In genomic region chr13:25301347-25302113, GRCh38 we compare ENCODE assay signal across 1 cellular context.
TF ChIP-seq lines count a peak whose summit lies in the region.

A gene with protein sequence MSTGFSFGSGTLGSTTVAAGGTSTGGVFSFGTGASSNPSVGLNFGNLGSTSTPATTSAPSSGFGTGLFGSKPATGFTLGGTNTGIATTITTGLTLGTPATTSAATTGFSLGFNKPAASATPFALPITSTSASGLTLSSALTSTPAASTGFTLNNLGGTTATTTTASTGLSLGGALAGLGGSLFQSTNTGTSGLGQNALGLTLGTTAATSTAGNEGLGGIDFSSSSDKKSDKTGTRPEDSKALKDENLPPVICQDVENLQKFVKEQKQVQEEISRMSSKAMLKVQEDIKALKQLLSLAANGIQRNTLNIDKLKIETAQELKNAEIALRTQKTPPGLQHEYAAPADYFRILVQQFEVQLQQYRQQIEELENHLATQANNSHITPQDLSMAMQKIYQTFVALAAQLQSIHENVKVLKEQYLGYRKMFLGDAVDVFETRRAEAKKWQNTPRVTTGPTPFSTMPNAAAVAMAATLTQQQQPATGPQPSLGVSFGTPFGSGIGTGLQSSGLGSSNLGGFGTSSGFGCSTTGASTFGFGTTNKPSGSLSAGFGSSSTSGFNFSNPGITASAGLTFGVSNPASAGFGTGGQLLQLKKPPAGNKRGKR (plus strand): TSS chr13:25301625. CDS start chr13:25301774, 149 bp downstream.

TF ChIP-seq in HepG2, 621 proteins besides CTCF, POLR2A, EP300 and RAD21 (continued from another document):
- no peak for TF ChIP-seq STAT6 (CRISPR knock-in tag; IDR thresholded peaks at IDR 0.05; ENCODE audit: borderline replicate concordance)
- no peak for TF ChIP-seq ONECUT2 (CRISPR knock-in tag; IDR thresholded peaks at IDR 0.05)
- TF ChIP-seq ZNF12 (CRISPR knock-in tag; IDR thresholded peaks at IDR 0.05), result no peak
- no peak for TF ChIP-seq ZKSCAN5 (CRISPR knock-in tag; IDR thresholded peaks at IDR 0.05)
- TF ChIP-seq HNRNPL (IDR thresholded peaks at IDR 0.05; ENCODE audit: low read depth, low read length), result no peak
- TF ChIP-seq ADNP (CRISPR knock-in tag; IDR thresholded peaks at IDR 0.05), result no peak
